ENCODE assay signal across 9 cellular contexts in genomic region chr3:171028025-171028778, GRCh38. TPM values are rescaled to one million over a fixed set of nuclear protein-coding genes. Genes with fewer than 3 reads are reported as not detected.
A peak's percentile ranks its signal among the peaks of the same experiment; 100 is the strongest.
DNase-seq lines count a peak whose midpoint lies in the region; ATAC-seq and TF ChIP-seq lines count a peak whose summit lies in the region.
"Had no signal": no experiment of that assay in that cellular context is flagged by ENCODE, and none has a peak within 500 bp of the region (broad histone marks: within the 10 kb centered on the region; RNA-seq: fewer than 3 reads in every experiment).

No MANE protein-coding gene starts in this region.

- DNase-seq in breast epithelium (ENCODE audit: low spot score in 2 of 2) (no peak), MCF 10A (ENCODE audit: unreplicated experiment) (no peak), ascending aorta (ENCODE audit: low spot score in 2 of 2) (peak in 1 of 2 donors; percentile 70), iPS DF 4.7 (ENCODE audit: extremely low read depth, low spot score) (peak; percentile 44), skeletal muscle cell (ENCODE audit: low read depth) (peak; percentile 66)
- DNase-seq: DND-41 had no signal

- H3K4me2 ChIP-seq in OCI-LY3 (ENCODE audit: low read length), result peak overlapping the region; percentile 80

- H3K4me1 ChIP-seq in breast epithelium, result no peaks in the 10 kb centered on the region
- H3K4me1 ChIP-seq in OCI-LY3 (ENCODE audit: low read length), result peaks cover 12% of the 10 kb centered on the region
- H3K4me1 ChIP-seq in ascending aorta, result no peaks in the 10 kb centered on the region

- H3K36me3 ChIP-seq in breast epithelium (no peaks in the 10 kb centered on the region), OCI-LY3 (replicated peaks; ENCODE audit: low read depth, low read length) (no peaks in the 10 kb centered on the region), ascending aorta (no peaks in the 10 kb centered on the region)

- H4K20me1 ChIP-seq in OCI-LY3 (ENCODE audit: insufficient read depth, low read length), result no peaks in the 10 kb centered on the region

- H3K9me3 Mint-ChIP-seq in MCF 10A (ENCODE audit: unreplicated experiment), result no peaks in the 10 kb centered on the region

- no TSS peak for BruUV-seq in MCF 10A (replicated peaks; lab: Mats Ljungman, UMichigan)

- TF ChIP-seq POLR2A in breast epithelium (IDR thresholded peaks at IDR 0.05), result no peak

- CTCF ChIA-PET in MCF 10A (lab: Yijun Ruan, JAX), result interaction anchor here (0.6 kb wide), 1 partner anchor 12 kb away, joined by 3 read pairs; no protein-coding TSS in a partner anchor

- no peak overlapping the region for H3K4me3 Mint-ChIP-seq in MCF 10A (ENCODE audit: unreplicated experiment)

- H3K4me1 Mint-ChIP-seq in MCF 10A (ENCODE audit: insufficient read depth, unreplicated experiment), result no peaks in the 10 kb centered on the region

- H2AFZ ChIP-seq in OCI-LY3 (ENCODE audit: low read depth, low read length), result peak overlapping the region; percentile 58

- H3K4me3 ChIP-seq in breast epithelium, result peak overlapping the region; percentile 25 to 59 (median 40)
- peak overlapping the region; percentile 81 for H3K4me3 ChIP-seq in OCI-LY3 (ENCODE audit: low read length)
- H3K4me3 ChIP-seq in ascending aorta, result peak overlapping the region; percentile 41 to 65
- H3K4me3 ChIP-seq in skeletal muscle cell (ENCODE audit: low read depth, low read length), result peak overlapping the region; percentile 28

- no peaks in the 10 kb centered on the region for H3K9me3 ChIP-seq in breast epithelium
- H3K9me3 ChIP-seq in OCI-LY3 (ENCODE audit: insufficient read depth, low read length), result no peaks in the 10 kb centered on the region
- no peaks in the 10 kb centered on the region for H3K9me3 ChIP-seq in ascending aorta

- no peaks in the 10 kb centered on the region for H3K36me3 Mint-ChIP-seq in MCF 10A (ENCODE audit: insufficient read depth, unreplicated experiment)

- H3K27me3 Mint-ChIP-seq in MCF 10A (ENCODE audit: insufficient read depth, unreplicated experiment), result no peaks in the 10 kb centered on the region

- no peaks in the 10 kb centered on the region for H3K79me2 ChIP-seq in OCI-LY3 (ENCODE audit: low read length)

- intact Hi-C loops in breast epithelium (cut with DNase I; ENCODE audit: low total_unique reads), result no loop called here
- intact Hi-C loops in MCF 10A (cut with micrococcal nuclease), result no loop called here
- intact Hi-C loops in ascending aorta (cut with DNase I), result no loop called here

- no peak for TF ChIP-seq CTCF in breast epithelium (IDR thresholded peaks at IDR 0.05)
- TF ChIP-seq CTCF in MCF 10A (IDR thresholded peaks at IDR 0.05; ENCODE audit: unreplicated experiment), result no peak
- no peak for TF ChIP-seq CTCF in OCI-LY3 (IDR thresholded peaks at IDR 0.05; ENCODE audit: low read depth, low read length)
- TF ChIP-seq CTCF in ascending aorta (IDR thresholded peaks at IDR 0.05), result no peak

- POLR2A ChIA-PET in MCF 10A (lab: Yijun Ruan, JAX), result interaction anchor here (0.7 kb wide), 1 partner anchor 43 kb away, joined by 3 read pairs; no protein-coding TSS in a partner anchor

- H3K9ac ChIP-seq in OCI-LY3 (ENCODE audit: low read length), result peak overlapping the region; percentile 47

- H3K27ac ChIP-seq in breast epithelium, result no peak overlapping the region
- no peak overlapping the region for H3K27ac ChIP-seq in OCI-LY3 (ENCODE audit: low read length)
- no peak overlapping the region for H3K27ac ChIP-seq in ascending aorta

- H3K27me3 ChIP-seq in breast epithelium (no peaks in the 10 kb centered on the region), OCI-LY3 (ENCODE audit: low read depth, low read length) (peaks cover 6% of the 10 kb centered on the region; the same call in 1 of the 2 replicates), ascending aorta (no peaks in the 10 kb centered on the region)

- ATAC-seq in HG02763 (IDR thresholded peaks at IDR 0.05; ENCODE audit: unreplicated experiment), result no peak
- ATAC-seq in HG03520 (IDR thresholded peaks at IDR 0.05; ENCODE audit: unreplicated experiment), result no peak

- no peak overlapping the region for H3K27ac Mint-ChIP-seq in MCF 10A (ENCODE audit: low read depth, unreplicated experiment)

RNA-seq across cellular contexts. Expression of gene SLC2A2, which starts 1.7 kb away (rescaled TPM):
- total RNA-seq in breast epithelium (not detected), MCF 10A (2022) (not detected in 2 replicates), ascending aorta (not detected)

Comparison
In these comparisons a context has a peak if more than half of its experiments do, and no peak if none do; other contexts are left out.
1. DNase-seq: peak in iPS DF 4.7 (single experiment) and skeletal muscle cell (single experiment); none in breast epithelium (0 of 2) and MCF 10A (single experiment).
2. H3K4me3 ChIP-seq: peak in every context shown above with its lines; median percentile 81 in OCI-LY3; 53 in ascending aorta; 40 in breast epithelium; 28 in skeletal muscle cell.